Comparison of ENCODE assay signal across 8 cellular contexts in genomic region chr12:5171701-5172100, GRCh38.
DNase-seq lines count a peak whose midpoint lies in the region; ATAC-seq and TF ChIP-seq lines count a peak whose summit lies in the region.

No MANE protein-coding gene starts in this region.

- H3K9me3 ChIP-seq in IMR-90 (ENCODE audit: control insufficient read depth, insufficient read depth, low read length), result no peaks in the 10 kb centered on the region

- H2AFZ ChIP-seq in IMR-90 (replicated peaks; ENCODE audit: low read length, poor library complexity), result peak overlapping the region; percentile 82

- peak overlapping the region in 1 of 2 experiments; percentile 81; a peak in 2 of 4 replicates for H4K8ac ChIP-seq in IMR-90 (ENCODE audit: low read depth in 2 of 2, low read length in 2 of 2)

- DNase-seq in D341Med (ENCODE audit: low spot score) (peak; percentile 58), IMR-90 (peak; percentile 77), hepatic stellate cell (ENCODE audit: low spot score) (peak; percentile 59), stromal cell of bone marrow (ENCODE audit: low read depth) (peak; percentile 50), T-cell (no peak)
- DNase-seq in stimulated activated effector memory CD8-positive, alpha-beta T cell treated with anti-CD3 and anti-CD28 coated beads, Interleukin-12 subunit alpha, Interleukin-12 subunit beta, amount 100 ng/mL, for 72 hours (ENCODE audit: low spot score in 2 of 2), result no peak

- dilution Hi-C loops in IMR-90 (cut with HindIII; ENCODE audit: low sequenced_read_pairs, unreplicated experiment), result no loop called here

- TF ChIP-seq POLR2A in IMR-90 (IDR thresholded peaks at IDR 0.05; ENCODE audit: low read depth, low read length), result no peak

- H3K9ac ChIP-seq in IMR-90 (ENCODE audit: low read depth, low read length), result no peak overlapping the region

- in situ Hi-C loops in IMR-90 (cut with MboI; ENCODE audit: low sequenced_read_pairs), result no loop called here

- H2BK120ac ChIP-seq in IMR-90 (ENCODE audit: low read depth, low read length), result peak overlapping the region; percentile 93

- peak overlapping the region; percentile 21; the same call in 2 of the 3 replicates for H2BK15ac ChIP-seq in IMR-90 (ENCODE audit: low read depth, low read length)

- peak overlapping the region; percentile 91 for H3K14ac ChIP-seq in IMR-90 (replicated peaks; ENCODE audit: low read depth, low read length)

- H3K4ac ChIP-seq in IMR-90 (ENCODE audit: low read depth, low read length), result peak overlapping the region; percentile 88

- POLR2A ChIA-PET in IMR-90 (lab: Charles Lee; ENCODE audit: unreplicated experiment), result no interaction called here
- POLR2A ChIA-PET in T-cell (lab: Charles Lee), result no interaction called here

- H2BK20ac ChIP-seq in IMR-90 (ENCODE audit: low read depth, low read length), result peak overlapping the region; percentile 96

- H3K27me3 Mint-ChIP-seq in T-cell, result peaks cover 4 to 26% of the 10 kb centered on the region in 2 donors

- H3K4me1 ChIP-seq in IMR-90 (ENCODE audit: control insufficient read depth, insufficient read depth, low read length), result peaks cover 23% of the 10 kb centered on the region

- peak overlapping the region; percentile 51 for H2AK9ac ChIP-seq in IMR-90 (replicated peaks; ENCODE audit: low read depth, low read length, poor library complexity)

- H3K27ac Mint-ChIP-seq in stimulated activated effector memory CD8-positive, alpha-beta T cell treated with anti-CD3 and anti-CD28 coated beads, Interleukin-12 subunit alpha, Interleukin-12 subunit beta, amount 100 ng/mL, for 72 hours, result no peak overlapping the region
- H3K27ac Mint-ChIP-seq in T-cell, result no peak overlapping the region

- WGBS in IMR-90 (ENCODE audit: extremely low coverage in 2 of 2, insufficient read length in 1 of 2), 2 experiments, result no CpG with 5 or more reads among the region's 5 CpGs

- intact Hi-C loops in IMR-90 (cut with micrococcal nuclease), result loop anchor here (2.0 to 5.0 kb wide), 5 partner anchors 149 to 626 kb away; no protein-coding TSS in a partner anchor

- H4K91ac ChIP-seq in IMR-90 (ENCODE audit: insufficient read depth, low read depth, low read length), result peak overlapping the region; percentile 95

- H3K23ac ChIP-seq in IMR-90 (ENCODE audit: low read depth, low read length), result peak overlapping the region; percentile 80

- H3K4me1 Mint-ChIP-seq in stimulated activated effector memory CD8-positive, alpha-beta T cell treated with anti-CD3 and anti-CD28 coated beads, Interleukin-12 subunit alpha, Interleukin-12 subunit beta, amount 100 ng/mL, for 72 hours, result no peaks in the 10 kb centered on the region
- H3K4me1 Mint-ChIP-seq in T-cell, result no peaks in the 10 kb centered on the region

- H3K18ac ChIP-seq in IMR-90 (ENCODE audit: low read depth, low read length), result no peak overlapping the region

- no peaks in the 10 kb centered on the region for H4K20me1 ChIP-seq in IMR-90 (ENCODE audit: insufficient read depth, low read length)

- no peak overlapping the region for H3K27ac ChIP-seq in IMR-90 (ENCODE audit: insufficient read depth, low read length)

- no TSS peak for BruUV-seq in IMR-90 (replicated peaks; lab: Mats Ljungman, UMichigan)

- peak overlapping the region; percentile 72; the same call in 1 of the 2 replicates for H2AK5ac ChIP-seq in IMR-90 (ENCODE audit: low read depth, low read length)

- no peaks in the 10 kb centered on the region for H3K27me3 ChIP-seq in IMR-90 (ENCODE audit: control insufficient read depth, insufficient read depth, low read length)

- H3K56ac ChIP-seq in IMR-90 (ENCODE audit: extremely low read depth, insufficient read depth, low read length), result no peak overlapping the region

- H3K4me3 ChIP-seq in IMR-90 (ENCODE audit: insufficient read depth, low read depth, low read length) (no peak overlapping the region), WI38 (ENCODE audit: low read depth, low read length) (no peak overlapping the region)

- H3K9me3 Mint-ChIP-seq in stimulated activated effector memory CD8-positive, alpha-beta T cell treated with anti-CD3 and anti-CD28 coated beads, Interleukin-12 subunit alpha, Interleukin-12 subunit beta, amount 100 ng/mL, for 72 hours, result peaks cover 3% of the 10 kb centered on the region
- H3K9me3 Mint-ChIP-seq in T-cell, result peaks cover 0 to 3% (median 3%) of the 10 kb centered on the region in 3 donors

- H3K9me1 ChIP-seq in IMR-90 (ENCODE audit: insufficient read depth, low read length), result peaks cover 22% of the 10 kb centered on the region

- ATAC-seq in IMR-90 (ENCODE audit: low read depth) (peak; percentile 34), GM21737 (IDR thresholded peaks at IDR 0.05; ENCODE audit: unreplicated experiment) (no peak), T-cell (replicated peaks in 1 of 4) (no peak)
- no peak for ATAC-seq in stimulated activated effector memory CD8-positive, alpha-beta T cell treated with anti-CD3 and anti-CD28 coated beads, Interleukin-12 subunit alpha, Interleukin-12 subunit beta, amount 100 ng/mL, for 72 hours

- H2BK5ac ChIP-seq in IMR-90 (ENCODE audit: low read depth, low read length, poor library complexity, severe bottlenecking), result peak overlapping the region; percentile 55

- TF ChIP-seq CTCF in IMR-90 (conservative IDR thresholded peaks at IDR 0.05; ENCODE audit: low read depth, low read length), result peak; percentile 82
- TF ChIP-seq CTCF in WI38 (IDR thresholded peaks at IDR 0.05; ENCODE audit: low read depth, low read length), result peak; percentile 67

- H3K4me3 Mint-ChIP-seq in stimulated activated effector memory CD8-positive, alpha-beta T cell treated with anti-CD3 and anti-CD28 coated beads, Interleukin-12 subunit alpha, Interleukin-12 subunit beta, amount 100 ng/mL, for 72 hours, result no peak overlapping the region
- no peak overlapping the region for H3K4me3 Mint-ChIP-seq in T-cell

- H3K36me3 ChIP-seq in IMR-90 (ENCODE audit: control insufficient read depth, insufficient read depth, low read length), result no peaks in the 10 kb centered on the region

- H4K5ac ChIP-seq in IMR-90 (ENCODE audit: low read depth, low read length), result no peak overlapping the region

- H3K36me3 Mint-ChIP-seq in stimulated activated effector memory CD8-positive, alpha-beta T cell treated with anti-CD3 and anti-CD28 coated beads, Interleukin-12 subunit alpha, Interleukin-12 subunit beta, amount 100 ng/mL, for 72 hours, result no peaks in the 10 kb centered on the region
- no peaks in the 10 kb centered on the region for H3K36me3 Mint-ChIP-seq in T-cell

- TF ChIP-seq RAD21 in IMR-90 (IDR thresholded peaks at IDR 0.05; ENCODE audit: low read length), result peak; percentile 87

- no peak overlapping the region for H3K4me2 ChIP-seq in IMR-90 (ENCODE audit: low read depth, low read length)

- CTCF ChIA-PET in IMR-90 (lab: Yijun Ruan, JAX) (interaction anchor here (0.9 kb wide), 1 partner anchor 101 kb away, joined by 3 read pairs; no protein-coding TSS in a partner anchor), T-cell (lab: Charles Lee) (no interaction called here)

- H3K79me1 ChIP-seq in IMR-90 (ENCODE audit: low read depth in 1 of 2, low read length in 2 of 2), result peaks cover 0 to 6% of the 10 kb centered on the region in 2 experiments; a peak in 1 of 4 replicates

TF ChIP-seq in IMR-90, 13 proteins besides CTCF, POLR2A, EP300 and RAD21:
- no peak for TF ChIP-seq FOS (IDR thresholded peaks at IDR 0.05; ENCODE audit: low read depth, low read length)
- no peak for TF ChIP-seq BHLHE40 (IDR thresholded peaks at IDR 0.05; ENCODE audit: low read depth, low read length)
- TF ChIP-seq CEBPB (IDR thresholded peaks at IDR 0.05; ENCODE audit: low read depth, low read length), result peak; percentile 23; the same call in 1 of the 2 replicates
- TF ChIP-seq MAFK (IDR thresholded peaks at IDR 0.05; ENCODE audit: low read depth, low read length), result no peak
- TF ChIP-seq SMC3 (IDR thresholded peaks at IDR 0.05; ENCODE audit: low read depth, low read length), result peak; percentile 70
- TF ChIP-seq MXI1 (IDR thresholded peaks at IDR 0.05; ENCODE audit: borderline replicate concordance, low read depth, low read length), result no peak
- TF ChIP-seq, protein P1, sequence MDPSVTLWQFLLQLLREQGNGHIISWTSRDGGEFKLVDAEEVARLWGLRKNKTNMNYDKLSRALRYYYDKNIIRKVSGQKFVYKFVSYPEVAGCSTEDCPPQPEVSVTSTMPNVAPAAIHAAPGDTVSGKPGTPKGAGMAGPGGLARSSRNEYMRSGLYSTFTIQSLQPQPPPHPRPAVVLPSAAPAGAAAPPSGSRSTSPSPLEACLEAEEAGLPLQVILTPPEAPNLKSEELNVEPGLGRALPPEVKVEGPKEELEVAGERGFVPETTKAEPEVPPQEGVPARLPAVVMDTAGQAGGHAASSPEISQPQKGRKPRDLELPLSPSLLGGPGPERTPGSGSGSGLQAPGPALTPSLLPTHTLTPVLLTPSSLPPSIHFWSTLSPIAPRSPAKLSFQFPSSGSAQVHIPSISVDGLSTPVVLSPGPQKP (IDR thresholded peaks at IDR 0.05; ENCODE audit: borderline replicate concordance, low read depth, low read length), result no peak
- TF ChIP-seq USF2 (IDR thresholded peaks at IDR 0.05; ENCODE audit: low read depth, low read length), result no peak
- TF ChIP-seq CHD1 (IDR thresholded peaks at IDR 0.05; ENCODE audit: low read depth, low read length), result no peak
- no peak for TF ChIP-seq NFE2L2 (IDR thresholded peaks at IDR 0.05; ENCODE audit: low read depth, low read length)

Comparison
In these comparisons a context has a peak if more than half of its experiments do, and no peak if none do; other contexts are left out.
1. DNase-seq: peak in D341Med (single experiment), IMR-90 (single experiment), hepatic stellate cell (single experiment) and stromal cell of bone marrow (single experiment); none in stimulated activated effector memory CD8-positive, alpha-beta T cell treated with anti-CD3 and anti-CD28 coated beads, Interleukin-12 subunit alpha, Interleukin-12 subunit beta, amount 100 ng/mL, for 72 hours (0 of 2) and T-cell (0 of 34).